ENCODE assay signal across 8 cellular contexts in genomic region chr3:183178512-183178832, GRCh38. TPM values are rescaled to one million over a fixed set of nuclear protein-coding genes. Genes with fewer than 3 reads are reported as not detected.
DNase-seq lines count a peak whose midpoint lies in the region; ATAC-seq and TF ChIP-seq lines count a peak whose summit lies in the region.

No MANE protein-coding gene starts in this region.

- POLR2A ChIA-PET in naive thymus-derived CD4-positive, alpha-beta T cell (lab: Charles Lee), result interaction anchor here (1.0 kb wide), 1 partner anchor 19 kb away, joined by 3 read pairs; no protein-coding TSS in a partner anchor

- no peak for ATAC-seq in left ventricle myocardium superior
- no peak for ATAC-seq in naive thymus-derived CD4-positive, alpha-beta T cell
- ATAC-seq in HG02884 (IDR thresholded peaks at IDR 0.05; ENCODE audit: unreplicated experiment), result no peak

- H3K27me3 ChIP-seq in right atrium auricular region, result no peaks in the 10 kb centered on the region
- peaks cover 0 to 3% of the 10 kb centered on the region in 2 donors for H3K27me3 ChIP-seq in naive thymus-derived CD4-positive, alpha-beta T cell (ENCODE audit: control insufficient read depth in 2 of 2, insufficient read depth in 2 of 2, low read length in 2 of 2)

- peak overlapping the region; percentile 52 to 82 (median 78) for H3K4me3 Mint-ChIP-seq in naive thymus-derived CD4-positive, alpha-beta T cell

- no peaks in the 10 kb centered on the region for H3K9me3 Mint-ChIP-seq in naive thymus-derived CD4-positive, alpha-beta T cell

- H3K27ac ChIP-seq in right atrium auricular region (no peak overlapping the region), coronary artery (no peak overlapping the region)
- H3K27ac ChIP-seq in naive thymus-derived CD4-positive, alpha-beta T cell (ENCODE audit: low read depth, low read length), result no peak overlapping the region

- H3K27me3 Mint-ChIP-seq in naive thymus-derived CD4-positive, alpha-beta T cell, result peaks cover 28 to 55% (median 49%) of the 10 kb centered on the region in 5 donors

- H3K36me3 ChIP-seq in right atrium auricular region, result no peaks in the 10 kb centered on the region
- H3K36me3 ChIP-seq in naive thymus-derived CD4-positive, alpha-beta T cell (ENCODE audit: control insufficient read depth in 2 of 3, insufficient read depth in 3 of 3, low read length in 3 of 3), result no peaks in the 10 kb centered on the region

- intact Hi-C loops in left ventricle myocardium superior (cut with micrococcal nuclease), result no loop called here
- intact Hi-C loops in naive thymus-derived CD4-positive, alpha-beta T cell (cut with micrococcal nuclease), result loop anchor here in 1 of 2 donors (2.0 kb wide), 1 partner anchor 56 kb away; no protein-coding TSS in a partner anchor

- peak overlapping the region; percentile 32 to 51 for H3K4me3 ChIP-seq in right atrium auricular region
- H3K4me3 ChIP-seq in coronary artery, result peak overlapping the region; percentile 72
- H3K4me3 ChIP-seq in naive thymus-derived CD4-positive, alpha-beta T cell (ENCODE audit: low read length), result peak overlapping the region; percentile 46

- peaks cover 0 to 19% of the 10 kb centered on the region in 2 donors for H3K4me1 ChIP-seq in right atrium auricular region
- H3K4me1 ChIP-seq in naive thymus-derived CD4-positive, alpha-beta T cell (ENCODE audit: control insufficient read depth in 2 of 2, insufficient read depth in 2 of 2, low read length in 2 of 2), result no peaks in the 10 kb centered on the region

- no peak overlapping the region for H3K27ac Mint-ChIP-seq in naive thymus-derived CD4-positive, alpha-beta T cell

- TF ChIP-seq CTCF in right atrium auricular region (IDR thresholded peaks at IDR 0.05) (no peak), coronary artery (IDR thresholded peaks at IDR 0.05) (no peak)

- DNase-seq in right atrium auricular region (ENCODE audit: low spot score) (no peak), left ventricle myocardium superior (no peak), coronary artery (ENCODE audit: low spot score) (no peak), NCI-H748 treated with DMSO at 0.1 percent for 48 hours (lab: John Stamatoyannopoulos, UW) (no peak), inferior parietal cortex (ENCODE audit: extremely low spot score) (no peak), LoVo (ENCODE audit: low spot score) (no peak)
- no peak for DNase-seq in naive thymus-derived CD4-positive, alpha-beta T cell

- H3K4me1 Mint-ChIP-seq in naive thymus-derived CD4-positive, alpha-beta T cell, result peaks cover 5 to 15% (median 8%) of the 10 kb centered on the region in 7 donors

- H3K36me3 Mint-ChIP-seq in naive thymus-derived CD4-positive, alpha-beta T cell, result no peaks in the 10 kb centered on the region

- H3K9me3 ChIP-seq in right atrium auricular region, result no peaks in the 10 kb centered on the region
- no peaks in the 10 kb centered on the region for H3K9me3 ChIP-seq in naive thymus-derived CD4-positive, alpha-beta T cell (ENCODE audit: control insufficient read depth in 2 of 3, low read length in 3 of 3)

- CTCF ChIA-PET in naive thymus-derived CD4-positive, alpha-beta T cell (lab: Charles Lee), result interaction anchor here (1.1 to 1.7 kb wide), 2 partner anchors 56 to 588 kb away, joined by 3 to 6 read pairs; no protein-coding TSS in a partner anchor

RNA-seq across cellular contexts. Expression of gene LAMP3, which starts 15.9 kb away (rescaled TPM):
- total RNA-seq in right atrium auricular region (under 1 TPM in 1 of 2 donors, not detected in 1; 0.12 TPM), left ventricle myocardium superior (not detected)
- 1 to 10 TPM; 1.1 to 8.6 (median 1.5) TPM for total RNA-seq in naive thymus-derived CD4-positive, alpha-beta T cell
- polyA plus RNA-seq in naive thymus-derived CD4-positive, alpha-beta T cell, result 1 to 10 TPM; 2.6 to 4.0 TPM
